Comparison of ENCODE assay signal across 2 cellular contexts in the genomic region with DNA sequence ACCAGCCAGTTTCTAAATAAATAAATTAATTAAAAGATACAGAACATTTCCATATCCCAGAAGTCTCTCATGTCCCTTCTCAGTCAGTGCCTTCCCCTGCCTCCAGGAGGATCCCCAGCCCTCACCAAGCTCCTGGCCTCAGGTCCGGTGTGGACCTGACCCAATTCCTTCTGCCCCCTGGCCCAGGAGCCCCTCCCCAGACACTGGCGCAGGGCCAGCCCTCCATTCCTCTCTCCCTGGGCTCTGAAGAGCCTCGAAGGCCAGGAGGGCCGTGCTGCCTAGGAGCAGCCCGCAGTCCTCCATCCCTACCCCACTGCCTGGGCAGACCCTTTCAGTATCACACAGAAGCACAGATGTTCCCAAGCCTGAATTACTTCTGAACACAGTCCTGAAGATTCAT.
TF ChIP-seq lines count a peak whose summit lies in the region.

No MANE protein-coding gene starts in this region.

TF ChIP-seq in K562, 482 proteins besides CTCF, POLR2A, EP300 and RAD21:
- 0 out of 2 replicates have a peak, but pooled peaks have one; percentile 20 for TF ChIP-seq NFIC (IDR thresholded peaks at IDR 0.05)
- TF ChIP-seq ZNF146 (CRISPR knock-in tag; IDR thresholded peaks at IDR 0.05; ENCODE audit: unreplicated experiment) = no peak

TF ChIP-seq in HepG2, 621 proteins besides CTCF, POLR2A, EP300 and RAD21:
- TF ChIP-seq KMT2A (CRISPR knock-in tag; IDR thresholded peaks at IDR 0.05) (no peak), ASH2L (IDR thresholded peaks at IDR 0.05; ENCODE audit: insufficient read length, low read depth, low read length) (no peak), ZNF552 (CRISPR knock-in tag; IDR thresholded peaks at IDR 0.05; ENCODE audit: borderline replicate concordance) (no peak), SMARCC2 (IDR thresholded peaks at IDR 0.05) (no peak), ZNF644 (CRISPR knock-in tag; IDR thresholded peaks at IDR 0.05; ENCODE audit: low read depth) (no peak), HMG20B (CRISPR knock-in tag; conservative IDR thresholded peaks at IDR 0.05) (no peak), ZNF446 (CRISPR knock-in tag; IDR thresholded peaks at IDR 0.05) (no peak), ZNF672 (CRISPR knock-in tag; IDR thresholded peaks at IDR 0.05) (no peak), ZFX (CRISPR knock-in tag; IDR thresholded peaks at IDR 0.05; ENCODE audit: low read depth) (no peak), DR1 (CRISPR knock-in tag; IDR thresholded peaks at IDR 0.05) (no peak), HNF4A (CRISPR knock-in tag; IDR thresholded peaks at IDR 0.05) (no peak)
- TF ChIP-seq, protein P1, sequence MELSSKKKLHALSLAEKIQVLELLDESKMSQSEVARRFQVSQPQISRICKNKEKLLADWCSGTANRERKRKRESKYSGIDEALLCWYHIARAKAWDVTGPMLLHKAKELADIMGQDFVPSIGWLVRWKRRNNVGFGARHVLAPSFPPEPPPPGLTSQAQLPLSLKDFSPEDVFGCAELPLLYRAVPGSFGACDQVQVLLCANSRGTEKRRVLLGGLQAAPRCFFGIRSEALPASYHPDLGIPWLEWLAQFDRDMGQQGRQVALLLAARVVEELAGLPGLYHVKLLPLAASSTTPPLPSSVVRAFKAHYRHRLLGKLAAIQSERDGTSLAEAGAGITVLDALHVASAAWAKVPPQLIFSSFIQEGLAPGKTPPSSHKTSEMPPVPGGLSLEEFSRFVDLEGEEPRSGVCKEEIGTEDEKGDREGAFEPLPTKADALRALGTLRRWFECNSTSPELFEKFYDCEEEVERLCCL (CRISPR knock-in tag; IDR thresholded peaks at IDR 0.05; ENCODE audit: borderline replicate concordance) = no peak
- TF ChIP-seq, protein P2, sequence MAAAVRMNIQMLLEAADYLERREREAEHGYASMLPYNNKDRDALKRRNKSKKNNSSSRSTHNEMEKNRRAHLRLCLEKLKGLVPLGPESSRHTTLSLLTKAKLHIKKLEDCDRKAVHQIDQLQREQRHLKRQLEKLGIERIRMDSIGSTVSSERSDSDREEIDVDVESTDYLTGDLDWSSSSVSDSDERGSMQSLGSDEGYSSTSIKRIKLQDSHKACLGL (CRISPR knock-in tag; IDR thresholded peaks at IDR 0.05) = no peak
